ENCODE assay signal across 15 cellular contexts in the genomic region with DNA sequence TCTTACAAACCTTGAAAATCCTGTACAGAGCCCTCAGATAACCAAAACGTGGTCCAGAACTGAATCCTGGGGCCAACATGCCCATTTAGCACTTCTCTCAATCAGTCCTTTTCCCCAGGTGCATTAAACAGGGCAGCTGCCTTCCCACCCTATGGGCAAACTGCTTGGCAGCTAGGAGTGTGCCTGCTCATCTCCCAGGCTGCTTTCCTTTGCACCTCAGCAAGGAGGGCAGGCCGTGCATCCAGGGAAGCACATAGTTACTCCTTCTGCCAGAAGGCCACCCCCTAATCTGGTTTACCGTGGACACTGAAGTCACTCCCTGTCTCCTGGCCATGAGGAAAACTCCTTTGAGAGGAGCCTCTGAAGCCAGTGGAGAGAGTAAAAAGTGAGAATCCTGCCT. TPM values are rescaled to one million over a fixed set of nuclear protein-coding genes. Genes with fewer than 3 reads are reported as not detected.
A peak's percentile ranks its signal among the peaks of the same experiment; 100 is the strongest.
DNase-seq lines count a peak whose midpoint lies in the region; ATAC-seq and TF ChIP-seq lines count a peak whose summit lies in the region.
"Had no signal": no experiment of that assay in that cellular context is flagged by ENCODE, and none has a peak within 500 bp of the region (broad histone marks: within the 10 kb centered on the region; RNA-seq: fewer than 3 reads in every experiment).

No MANE protein-coding gene starts in this region.

- DNase-seq in right atrium auricular region (ENCODE audit: low spot score) (peak; percentile 42), heart left ventricle (no peak), omental fat pad (ENCODE audit: low spot score) (peak; percentile 9), thyroid gland (no peak), HuH-7 (ENCODE audit: low spot score) (no peak), HuH-7.5 (ENCODE audit: low spot score) (no peak)
- DNase-seq: COR-L47, GF-D8, GM23248, HCEC 1CT, NCI-H1092 treated with DMSO at 0.1 percent for 48 hours, NCI-H524 had no signal

- intact Hi-C loops in heart left ventricle (cut with DNase I): no loop called here
- intact Hi-C loops in thyroid gland (cut with DNase I): no loop called here

- no peaks in the 10 kb centered on the region for H4K20me1 ChIP-seq in SU-DHL-6 (ENCODE audit: low read depth, low read length)

- H3K4me3 ChIP-seq in right atrium auricular region (no peak overlapping the region), heart left ventricle (no peak overlapping the region), SU-DHL-6 (ENCODE audit: insufficient read depth, low read length, poor library complexity, severe bottlenecking) (no peak overlapping the region), thyroid gland (replicated peaks in 1 of 3) (no peak overlapping the region)
- H3K4me3 ChIP-seq: GM23248 had no signal

- H3K9me3 ChIP-seq in right atrium auricular region: no peaks in the 10 kb centered on the region
- H3K9me3 ChIP-seq in heart left ventricle: no peaks in the 10 kb centered on the region
- no peaks in the 10 kb centered on the region for H3K9me3 ChIP-seq in SU-DHL-6 (ENCODE audit: insufficient read depth, low read length)
- H3K9me3 ChIP-seq in thyroid gland: no peaks in the 10 kb centered on the region

- H3K27ac ChIP-seq in right atrium auricular region (peak overlapping the region; percentile 12 to 19), heart left ventricle (peak overlapping the region in 5 of 12 donors; percentile 2 to 92 (median 18)), SU-DHL-6 (ENCODE audit: low read depth, low read length) (peak overlapping the region; percentile 48), thyroid gland (no peak overlapping the region)
- H3K27ac ChIP-seq: GM23248, KMS-11 had no signal

- no peak for TF ChIP-seq CTCF in right atrium auricular region (IDR thresholded peaks at IDR 0.05)
- TF ChIP-seq CTCF in heart left ventricle (IDR thresholded peaks at IDR 0.05): no peak
- no peak for TF ChIP-seq CTCF in SU-DHL-6 (IDR thresholded peaks at IDR 0.05; ENCODE audit: insufficient read depth, low read length, poor library complexity, severe bottlenecking)
- no peak for TF ChIP-seq CTCF in omental fat pad (IDR thresholded peaks at IDR 0.05)
- TF ChIP-seq CTCF in thyroid gland (IDR thresholded peaks at IDR 0.05): no peak

- no peak overlapping the region for H3K9ac ChIP-seq in SU-DHL-6 (ENCODE audit: low read length)
- H3K9ac ChIP-seq: GM23248, KMS-11 had no signal

- 59 to 73% (median 67%) methylated on average over 3 of the region's 3 CpGs for WGBS in heart left ventricle, 4 donors
- 90 to 91% methylated on average over 3 of the region's 3 CpGs for whole genome bisulfite sequencing in thyroid gland, 2 donors

- H3K27me3 ChIP-seq in right atrium auricular region (no peaks in the 10 kb centered on the region), heart left ventricle (no peaks in the 10 kb centered on the region), SU-DHL-6 (ENCODE audit: low read length) (no peaks in the 10 kb centered on the region), thyroid gland (no peaks in the 10 kb centered on the region)

- peaks cover 25% of the 10 kb centered on the region for H3F3A ChIP-seq in SU-DHL-6 (ENCODE audit: insufficient read depth)

- H3K9me2 ChIP-seq in SU-DHL-6 (replicated peaks; ENCODE audit: insufficient read depth, low read length): no peaks in the 10 kb centered on the region

- ATAC-seq in heart left ventricle: no peak
- ATAC-seq in omental fat pad (ENCODE audit: low FRiP score): no peak
- ATAC-seq in HG02970 (IDR thresholded peaks at IDR 0.05; ENCODE audit: low FRiP score, unreplicated experiment): no peak

- H3K79me2 ChIP-seq in SU-DHL-6 (ENCODE audit: insufficient read depth, low read length): peaks cover 24% of the 10 kb centered on the region

- no peak overlapping the region for H3K4me2 ChIP-seq in SU-DHL-6 (ENCODE audit: low read depth, low read length, poor library complexity, severe bottlenecking)
- H3K4me2 ChIP-seq: KMS-11 had no signal

- no peak overlapping the region for H2AFZ ChIP-seq in SU-DHL-6 (ENCODE audit: low read depth, low read length, severe bottlenecking)
- H2AFZ ChIP-seq: GM23248 had no signal

- H3K4me1 ChIP-seq in right atrium auricular region (peaks cover 0 to 61% of the 10 kb centered on the region in 2 donors), heart left ventricle (peaks cover 16 to 94% (median 62%) of the 10 kb centered on the region in 12 donors), thyroid gland (peaks cover 0 to 23% of the 10 kb centered on the region in 2 donors)

- TF ChIP-seq POLR2A in heart left ventricle (IDR thresholded peaks at IDR 0.05) (no peak), thyroid gland (IDR thresholded peaks at IDR 0.05) (no peak)

- H3K36me3 ChIP-seq in right atrium auricular region (peaks cover 41% of the 10 kb centered on the region), heart left ventricle (peaks cover 0 to 54% (median 32%) of the 10 kb centered on the region in 9 donors), SU-DHL-6 (ENCODE audit: low read length) (peaks cover 3% of the 10 kb centered on the region), thyroid gland (peaks cover 0 to 16% of the 10 kb centered on the region in 2 donors)

RNA-seq across cellular contexts. Expression of a gene that starts 10.0 kb away (rescaled TPM):
- total RNA-seq in right atrium auricular region (100 to 1,000 TPM; 237 to 268 TPM), heart left ventricle (100 to 1,000 TPM; 156 to 286 (median 200) TPM), omental fat pad (100 to 1,000 TPM in 3 of 4 donors, 10 to 100 TPM in 1; 90.8 to 133 (median 118) TPM), thyroid gland (100 to 1,000 TPM; 108 to 145 (median 111) TPM)
- polyA plus RNA-seq in heart left ventricle: 100 to 1,000 TPM; 155 to 213 TPM

RNA-seq across cellular contexts. Expression of a gene that starts 59.1 kb away (rescaled TPM):
- total RNA-seq in right atrium auricular region: 10 to 100 TPM in 1 of 2 donors, 1 to 10 TPM in 1; 6.3 to 16.7 TPM
- 10 to 100 TPM in 2 of 9 donors, 1 to 10 TPM in 7; 2.5 to 11.5 (median 6.0) TPM for total RNA-seq in heart left ventricle
- polyA plus RNA-seq in heart left ventricle: 10 to 100 TPM in 1 of 2 donors, 1 to 10 TPM in 1; 6.4 to 10.9 TPM
- 10 to 100 TPM; 11.5 to 62.6 (median 15.4) TPM for total RNA-seq in omental fat pad
- total RNA-seq in thyroid gland: 10 to 100 TPM in 1 of 4 donors, 1 to 10 TPM in 3; 4.0 to 13.9 (median 7.1) TPM

Comparison
In these comparisons a context has a peak if more than half of its experiments do, and no peak if none do; other contexts are left out.
1. DNase-seq: peak in right atrium auricular region (single experiment) and omental fat pad (single experiment); none in heart left ventricle (0 of 5), thyroid gland (0 of 2), HuH-7 (single experiment) and HuH-7.5 (single experiment).
2. H3K27ac ChIP-seq: peak in right atrium auricular region (2 of 2) and SU-DHL-6 (single experiment); none in thyroid gland (0 of 3).